Comparison of ENCODE assay signal across 8 cellular contexts in genomic region chr17:3893003-3893719, GRCh38. TPM values are rescaled to one million over a fixed set of nuclear protein-coding genes. Genes with fewer than 3 reads are reported as not detected.
DNase-seq lines count a peak whose midpoint lies in the region; ATAC-seq, FAIRE-seq and TF ChIP-seq lines count a peak whose summit lies in the region.

TSS of gene CAMKK1 (minus strand) at chr17:3893053. CDS start at chr17:3885687, 7,366 bp downstream.

- FAIRE-seq in RCC 7860 (lab: Jason Lieb, UNC), result no peak

- H3K27ac Mint-ChIP-seq in activated T-helper 1 cell treated with anti-CD3 and anti-CD28 coated beads, Interleukin-12 subunit alpha, Interleukin-12 subunit beta, Interleukin-2, Interleukin-4 antibody, amounts not matched to agents 30 ng/mL and 10 ng/mL and 1 ng/mL, durations not matched to agents 14 hours and 24 hours and 36 hours, result peak within 1 kb of the TSS; percentile 86
- H3K27ac Mint-ChIP-seq in natural killer cell, result peak within 1 kb of the TSS; percentile 60 to 77

- DNase-seq in DMS114 treated with DMSO at 0.1 percent for 48 hours (lab: John Stamatoyannopoulos, UW; ENCODE audit: unreplicated experiment) (peak; percentile 64), HuH-7 (ENCODE audit: low spot score) (peak; percentile 94), RCC 7860 (ENCODE audit: low spot score) (peak; percentile 70), fibroblast of mammary gland (ENCODE audit: low read depth) (peak; percentile 66), natural killer cell (peak; percentile 89)
- DNase-seq in activated T-helper 1 cell treated with anti-CD3 and anti-CD28 coated beads, Interleukin-12 subunit alpha, Interleukin-12 subunit beta, Interleukin-2, Interleukin-4 antibody, amounts not matched to agents 30 ng/mL and 10 ng/mL and 1 ng/mL, durations not matched to agents 14 hours and 24 hours and 36 hours (ENCODE audit: low spot score), result peak; percentile 90
- peak; percentile 75 to 91 (median 84) for DNase-seq in stimulated activated naive CD4-positive, alpha-beta T cell (lab: John Stamatoyannopoulos, UW)

- ATAC-seq in GM21515 (IDR thresholded peaks at IDR 0.05; ENCODE audit: unreplicated experiment) (peak; percentile 80), natural killer cell (peak; percentile 82 to 91 (median 84))

- TF ChIP-seq CTCF in fibroblast of mammary gland (conservative IDR thresholded peaks at IDR 0.05; ENCODE audit: control insufficient read depth, insufficient read depth, low read depth, low read length) (no peak), natural killer cell (IDR thresholded peaks at IDR 0.05) (no peak)

- intact Hi-C loops in activated T-helper 1 cell treated with anti-CD3 and anti-CD28 coated beads, Interleukin-12 subunit alpha, Interleukin-12 subunit beta, Interleukin-2, Interleukin-4 antibody, amounts not matched to agents 30 ng/mL and 10 ng/mL and 1 ng/mL, durations not matched to agents 14 hours and 24 hours and 36 hours (cut with micrococcal nuclease), result loop anchor here (1.0 to 10.0 kb wide), 8 partner anchors 18 to 1072 kb away; partner anchors contain the start of genes ANKFY1, ATP2A3, CTNS and EMC6
- intact Hi-C loops in natural killer cell (cut with micrococcal nuclease), result loop anchor here (5.0 kb wide), 1 partner anchor 69 kb away; the partner anchor contains the start of gene ATP2A3

- peak within 1 kb of the TSS; percentile 50 for H3K4me3 ChIP-seq in fibroblast of mammary gland (ENCODE audit: control insufficient read depth, low read depth, low read length)

- peak within 1 kb of the TSS; percentile 82 for H3K4me3 Mint-ChIP-seq in activated T-helper 1 cell treated with anti-CD3 and anti-CD28 coated beads, Interleukin-12 subunit alpha, Interleukin-12 subunit beta, Interleukin-2, Interleukin-4 antibody, amounts not matched to agents 30 ng/mL and 10 ng/mL and 1 ng/mL, durations not matched to agents 14 hours and 24 hours and 36 hours
- H3K4me3 Mint-ChIP-seq in natural killer cell, result peak within 1 kb of the TSS; percentile 85

- no peaks in the 10 kb centered on the region for H3K36me3 Mint-ChIP-seq in activated T-helper 1 cell treated with anti-CD3 and anti-CD28 coated beads, Interleukin-12 subunit alpha, Interleukin-12 subunit beta, Interleukin-2, Interleukin-4 antibody, amounts not matched to agents 30 ng/mL and 10 ng/mL and 1 ng/mL, durations not matched to agents 14 hours and 24 hours and 36 hours (ENCODE audit: low read depth)
- H3K36me3 Mint-ChIP-seq in natural killer cell, result no peaks in the 10 kb centered on the region

- H3K9me3 Mint-ChIP-seq in activated T-helper 1 cell treated with anti-CD3 and anti-CD28 coated beads, Interleukin-12 subunit alpha, Interleukin-12 subunit beta, Interleukin-2, Interleukin-4 antibody, amounts not matched to agents 30 ng/mL and 10 ng/mL and 1 ng/mL, durations not matched to agents 14 hours and 24 hours and 36 hours, result no peaks in the 10 kb centered on the region
- no peaks in the 10 kb centered on the region for H3K9me3 Mint-ChIP-seq in natural killer cell

- peaks cover 30% of the 10 kb centered on the region for H3K4me1 Mint-ChIP-seq in activated T-helper 1 cell treated with anti-CD3 and anti-CD28 coated beads, Interleukin-12 subunit alpha, Interleukin-12 subunit beta, Interleukin-2, Interleukin-4 antibody, amounts not matched to agents 30 ng/mL and 10 ng/mL and 1 ng/mL, durations not matched to agents 14 hours and 24 hours and 36 hours (ENCODE audit: low read depth)
- peaks cover 18 to 30% of the 10 kb centered on the region in 2 donors for H3K4me1 Mint-ChIP-seq in natural killer cell

- H3K27me3 Mint-ChIP-seq in activated T-helper 1 cell treated with anti-CD3 and anti-CD28 coated beads, Interleukin-12 subunit alpha, Interleukin-12 subunit beta, Interleukin-2, Interleukin-4 antibody, amounts not matched to agents 30 ng/mL and 10 ng/mL and 1 ng/mL, durations not matched to agents 14 hours and 24 hours and 36 hours (ENCODE audit: insufficient read depth), result no peaks in the 10 kb centered on the region
- H3K27me3 Mint-ChIP-seq in natural killer cell (ENCODE audit: low read depth in 2 of 2), result no peaks in the 10 kb centered on the region

RNA-seq across cellular contexts. Expression of gene CAMKK1, which starts in this region (rescaled TPM):
- 6.1 and 7.8 TPM in 2 replicates for total RNA-seq in activated T-helper 1 cell treated with anti-CD3 and anti-CD28 coated beads, Interleukin-12 subunit alpha, Interleukin-12 subunit beta, Interleukin-2, Interleukin-4 antibody, amounts not matched to agents 30 ng/mL and 10 ng/mL and 1 ng/mL, durations not matched to agents 14 hours and 24 hours and 36 hours
- 1 to 10 TPM; 3.2 to 4.3 (median 3.9) TPM for total RNA-seq in natural killer cell

Comparison
In these comparisons a context has a peak if more than half of its experiments do, and no peak if none do; other contexts are left out.
1. Peak in every context shown above with its lines: DNase-seq, ATAC-seq and H3K4me3 ChIP-seq.